1 cellular context compared by ENCODE assay signal in genomic region chr2:54967759-54968365, GRCh38.
TF ChIP-seq lines count a peak whose summit lies in the region.

No MANE protein-coding gene starts in this region.

TF ChIP-seq in IMR-90, 13 proteins besides CTCF, POLR2A, EP300 and RAD21:
- TF ChIP-seq USF2 (IDR thresholded peaks at IDR 0.05; ENCODE audit: low read depth, low read length) (0 out of 2 replicates have a peak, but pooled peaks have one; percentile 5), SMC3 (IDR thresholded peaks at IDR 0.05; ENCODE audit: low read depth, low read length) (no peak), RFX5 (IDR thresholded peaks at IDR 0.05; ENCODE audit: low read depth, low read length) (no peak), RCOR1 (IDR thresholded peaks at IDR 0.05; ENCODE audit: insufficient replicate concordance, low read length) (no peak)
